Comparison of ENCODE assay signal across 10 cellular contexts in the genomic region with DNA sequence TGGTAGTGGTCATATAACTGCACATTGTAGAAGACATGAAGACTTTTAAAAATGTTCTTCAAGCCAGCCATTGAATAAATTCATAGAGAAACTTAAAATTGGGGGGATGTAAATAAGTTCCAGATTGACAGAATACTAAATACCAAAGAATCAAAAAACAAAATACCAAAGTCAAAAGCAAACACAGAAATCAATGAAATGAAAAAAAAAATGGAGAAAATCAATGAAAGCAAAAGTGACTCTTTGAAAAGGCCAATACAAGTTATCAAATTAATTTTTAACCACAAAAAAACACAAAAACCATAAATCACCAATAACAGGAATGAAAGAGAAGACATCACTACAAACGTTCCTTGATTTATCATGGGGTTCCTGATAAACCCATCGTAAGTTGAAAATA.
"Had no signal": no experiment of that assay in that cellular context is flagged by ENCODE, and none has a peak within 500 bp of the region (broad histone marks: within the 10 kb centered on the region; RNA-seq: fewer than 3 reads in every experiment).

No MANE protein-coding gene starts in this region.

- ATAC-seq: GM23338, K562 had no signal

- H3K4me3 ChIP-seq: GM23338, K562 had no signal

- H3K27ac ChIP-seq: HL-60 had no signal

- H2AFZ ChIP-seq: GM23338 had no signal

- DNase-seq: H9, HCEC 1CT, HFFc6, IMR-90, KG1 had no signal

- FAIRE-seq: H1, H54, K562 had no signal

- H3K4me2 ChIP-seq: GM23338 had no signal
